In the genomic region with DNA sequence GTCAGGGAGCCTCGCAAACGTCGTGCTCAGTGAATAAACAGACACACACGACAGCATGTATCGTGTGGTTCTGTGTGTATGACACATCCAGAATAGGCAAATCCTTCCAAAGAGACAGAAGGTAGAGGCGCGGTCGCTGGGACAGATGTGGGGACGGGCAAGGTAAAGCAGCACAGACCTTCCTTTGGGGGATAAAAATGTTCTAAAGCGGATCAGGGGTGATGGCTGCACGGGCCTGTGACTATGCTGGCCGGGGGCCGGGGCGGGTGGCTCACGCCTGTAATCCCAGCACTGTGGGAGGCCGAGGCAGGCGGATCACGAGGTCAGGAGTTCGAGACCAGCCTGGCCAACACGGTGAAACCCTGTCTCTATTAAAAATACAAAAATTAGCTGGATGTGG, we compare ENCODE assay signal across 7 cellular contexts. TPM values are rescaled to one million over a fixed set of nuclear protein-coding genes. Genes with fewer than 3 reads are reported as not detected.
A peak's percentile ranks its signal among the peaks of the same experiment; 100 is the strongest.
DNase-seq lines count a peak whose midpoint lies in the region; ATAC-seq, FAIRE-seq and TF ChIP-seq lines count a peak whose summit lies in the region.
"Not testable (repeated sequence)": the region's sequence is repeated elsewhere in the genome, so short reads cannot be mapped to it uniquely, and the experiment has no call there.

No MANE protein-coding gene starts in this region.

- peak overlapping the region; percentile 17 for H3K14ac ChIP-seq in neuronal stem cell (ENCODE audit: low read length)

- H3K23ac ChIP-seq in neuronal stem cell (ENCODE audit: low read depth, low read length, poor library complexity): not testable (repeated sequence)

- not testable (repeated sequence) for H3K9ac ChIP-seq in astrocyte (ENCODE audit: low read length); kidney (ENCODE audit: low read length in 2 of 2); neuronal stem cell (ENCODE audit: low read depth, low read length, poor library complexity)

- H3K4ac ChIP-seq in neuronal stem cell (ENCODE audit: low read length): not testable (repeated sequence)

- intact Hi-C loops in Right ventricle myocardium superior (cut with DNase I); kidney (cut with DNase I); psoas muscle (cut with DNase I): not testable (repeated sequence)

- not testable (repeated sequence) for H3K4me3 ChIP-seq in BE2C (ENCODE audit: low read depth, low read length); RWPE2 (ENCODE audit: severe bottlenecking); astrocyte (ENCODE audit: insufficient read depth, low read depth, low read length); kidney (ENCODE audit: low read length in 2 of 2); neuronal stem cell (ENCODE audit: low read length in 2 of 2); psoas muscle

- not testable (repeated sequence) for H3K4me1 Mint-ChIP-seq in astrocyte (ENCODE audit: low read depth, unreplicated experiment)

- H2BK5ac ChIP-seq in neuronal stem cell (ENCODE audit: low read length): not testable (repeated sequence)

- H2AFZ ChIP-seq in astrocyte (ENCODE audit: low read depth, low read length); neuronal stem cell (ENCODE audit: low read length): not testable (repeated sequence)

- not testable (repeated sequence) for H3K79me1 ChIP-seq in neuronal stem cell (ENCODE audit: low read depth, low read length)

- H3K9me3 ChIP-seq in BE2C; RWPE2 (ENCODE audit: severe bottlenecking); astrocyte (ENCODE audit: insufficient read depth, low read depth, low read length); kidney (ENCODE audit: control insufficient read depth in 1 of 2, low read length in 2 of 2); neuronal stem cell (replicated peaks in 1 of 2; ENCODE audit: control insufficient read depth in 2 of 2, insufficient read depth in 1 of 2, low read depth in 1 of 2, low read length in 2 of 2); psoas muscle: not testable (repeated sequence)

- FAIRE-seq in astrocyte (lab: Jason Lieb, UNC); kidney (lab: Jason Lieb, UNC): not testable (repeated sequence)

- not testable (repeated sequence) for H3K9me3 Mint-ChIP-seq in astrocyte (ENCODE audit: unreplicated experiment)

- H3K27ac ChIP-seq in RWPE2 (ENCODE audit: poor library complexity, severe bottlenecking); astrocyte (ENCODE audit: low read depth, low read length); kidney (ENCODE audit: low read depth in 2 of 2, low read length in 2 of 2); neuronal stem cell (replicated peaks; ENCODE audit: low read length); psoas muscle: not testable (repeated sequence)

- WGBS in neuronal stem cell (ENCODE audit: extremely low coverage in 2 of 2, insufficient read length in 2 of 2, insufficient replicate concordance in 1 of 2), 2 donors: no CpG with 5 or more reads among the region's 20 CpGs
- WGBS in psoas muscle, 3 donors: 80 to 85% (median 85%) methylated on average over 19 to 20 of the region's 20 CpGs

- H2BK120ac ChIP-seq in neuronal stem cell (ENCODE audit: low read depth, low read length): not testable (repeated sequence)

- H3K18ac ChIP-seq in neuronal stem cell (ENCODE audit: low read length): not testable (repeated sequence)

- not testable (repeated sequence) for TF ChIP-seq CTCF in BE2C (IDR thresholded peaks at IDR 0.05; ENCODE audit: low read depth, low read length); RWPE2 (IDR thresholded peaks at IDR 0.05; ENCODE audit: poor library complexity, severe bottlenecking); astrocyte (IDR thresholded peaks at IDR 0.05; ENCODE audit: insufficient read depth, low read depth, low read length); kidney (IDR thresholded peaks at IDR 0.05; ENCODE audit: borderline replicate concordance, extremely low read depth, insufficient read depth); psoas muscle (IDR thresholded peaks at IDR 0.05)

- not testable (repeated sequence) for H3K36me3 Mint-ChIP-seq in astrocyte (ENCODE audit: low read depth, unreplicated experiment)

- H3K4me1 ChIP-seq in BE2C; RWPE2 (ENCODE audit: insufficient read depth, poor library complexity, severe bottlenecking); astrocyte (ENCODE audit: insufficient read depth, low read length); kidney (ENCODE audit: control insufficient read depth in 1 of 2, insufficient read depth in 1 of 2, low read depth in 1 of 2, low read length in 2 of 2): not testable (repeated sequence)
- H3K4me1 ChIP-seq in neuronal stem cell (ENCODE audit: control insufficient read depth in 2 of 2, insufficient read depth in 1 of 2, low read depth in 1 of 2, low read length in 2 of 2): peaks cover 8 to 13% of the 10 kb centered on the region in 2 donors
- H3K4me1 ChIP-seq in psoas muscle: peaks cover 12% of the 10 kb centered on the region

- not testable (repeated sequence) for H4K8ac ChIP-seq in neuronal stem cell (ENCODE audit: low read depth, low read length)

- not testable (repeated sequence) for H2AK5ac ChIP-seq in neuronal stem cell (ENCODE audit: low read depth, low read length)

- H2BK12ac ChIP-seq in neuronal stem cell (ENCODE audit: low read length): not testable (repeated sequence)

- H3K27me3 ChIP-seq in BE2C: peaks cover 27% of the 10 kb centered on the region
- peaks cover 62% of the 10 kb centered on the region for H3K27me3 ChIP-seq in RWPE2 (ENCODE audit: insufficient read depth, poor library complexity, severe bottlenecking)
- peaks cover 13% of the 10 kb centered on the region for H3K27me3 ChIP-seq in astrocyte (ENCODE audit: insufficient read depth, low read length)
- peaks cover 0 to 25% (median 0%) of the 10 kb centered on the region in 3 experiments for H3K27me3 ChIP-seq in neuronal stem cell (ENCODE audit: control insufficient read depth in 3 of 3, insufficient read depth in 3 of 3, low read depth in 1 of 3, low read length in 3 of 3)
- peaks cover 0 to 46% (median 18%) of the 10 kb centered on the region in 3 donors for H3K27me3 ChIP-seq in psoas muscle (ENCODE audit: insufficient read depth in 3 of 3, low read length in 2 of 3)

- H4K91ac ChIP-seq in neuronal stem cell (ENCODE audit: low read depth, low read length, poor library complexity): not testable (repeated sequence)

- H3K4me2 ChIP-seq in astrocyte (ENCODE audit: low read length); neuronal stem cell (ENCODE audit: insufficient read depth, low read length, poor library complexity, severe bottlenecking): not testable (repeated sequence)

- H3K79me2 ChIP-seq in astrocyte (ENCODE audit: insufficient read depth, low read length): not testable (repeated sequence)

- not testable (repeated sequence) for H3K36me3 ChIP-seq in BE2C; RWPE2 (ENCODE audit: low read depth); astrocyte (ENCODE audit: insufficient read depth, low read length); kidney (ENCODE audit: control insufficient read depth in 1 of 2, insufficient read depth in 2 of 2, low read length in 2 of 2); neuronal stem cell (replicated peaks in 1 of 2; ENCODE audit: control insufficient read depth in 2 of 2, insufficient read depth in 2 of 2, low read length in 2 of 2); psoas muscle (ENCODE audit: insufficient read depth in 1 of 2, low read depth in 1 of 2)

- not testable (repeated sequence) for ATAC-seq in RWPE2 (ENCODE audit: low read depth); Right ventricle myocardium superior (ENCODE audit: poor library complexity); psoas muscle

- not testable (repeated sequence) for H4K20me1 ChIP-seq in astrocyte (ENCODE audit: insufficient read depth, low read length)

- peaks cover 52% of the 10 kb centered on the region for H3K27me3 Mint-ChIP-seq in astrocyte (ENCODE audit: low read depth, unreplicated experiment)

- H3K4me3 Mint-ChIP-seq in astrocyte (ENCODE audit: unreplicated experiment): peak overlapping the region; percentile 24

- not testable (repeated sequence) for H2BK15ac ChIP-seq in neuronal stem cell (ENCODE audit: low read length)

- not testable (repeated sequence) for H3K27ac Mint-ChIP-seq in astrocyte (ENCODE audit: unreplicated experiment)

- peak; percentile 1 for DNase-seq in BE2C
- DNase-seq in RWPE2 (ENCODE audit: low spot score): peak; percentile 74
- DNase-seq in astrocyte (ENCODE audit: low read depth); neuronal stem cell (ENCODE audit: low spot score): not testable (repeated sequence)
- peak; percentile 10 for DNase-seq in Right ventricle myocardium superior
- DNase-seq in kidney: peak; percentile 25
- DNase-seq in psoas muscle: peak; percentile 3 to 19

RNA-seq across cellular contexts. Expression of gene YTHDF1, which starts 56.7 kb away (rescaled TPM):
- 90.9 TPM for polyA plus RNA-seq in BE2C (2012; ENCODE audit: insufficient read depth, insufficient read length, low read depth)
- 98.9 and 107 TPM in 2 replicates for total RNA-seq in astrocyte
- 21.1 TPM for total RNA-seq in Right ventricle myocardium superior
- total RNA-seq in kidney: 43.1 TPM
- 21.9 TPM for polyA plus RNA-seq in kidney (ENCODE audit: insufficient read depth, low read depth, low replicate concordance)
- 33.5 TPM for polyA plus RNA-seq in neuronal stem cell (2013, experiment 1 of 2)
- polyA plus RNA-seq in neuronal stem cell (2013, experiment 2 of 2): 33.7 TPM
- 10 to 100 TPM; 36.0 to 52.1 (median 48.0) TPM for total RNA-seq in psoas muscle
- polyA plus RNA-seq in psoas muscle: 10 to 100 TPM; 27.4 to 51.8 (median 28.9) TPM
